ENCODE assay signal across 14 cellular contexts in the genomic region with DNA sequence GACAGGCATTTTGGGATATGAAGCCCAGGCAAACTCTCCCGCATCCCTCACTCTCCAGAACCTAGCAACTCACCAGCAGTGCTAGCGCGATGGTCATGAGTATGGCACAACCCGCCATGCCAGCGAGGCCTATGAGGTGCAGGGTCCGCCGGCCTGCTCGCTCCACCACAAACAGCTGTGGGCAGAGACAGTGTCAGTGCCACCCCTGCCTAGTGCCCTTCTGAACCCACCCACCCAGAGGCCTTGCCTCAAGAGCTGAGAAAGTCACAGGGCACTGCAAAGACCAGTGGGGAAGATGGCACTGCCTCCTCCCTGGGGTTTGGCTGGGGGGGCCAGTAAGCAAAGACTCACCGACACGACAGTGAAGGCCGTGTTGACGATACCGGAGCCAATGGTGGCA. TPM values are rescaled to one million over a fixed set of nuclear protein-coding genes. Genes with fewer than 3 reads are reported as not detected.
DNase-seq lines count a peak whose midpoint lies in the region; ATAC-seq and TF ChIP-seq lines count a peak whose summit lies in the region.
"Had no signal": no experiment of that assay in that cellular context is flagged by ENCODE, and none has a peak within 500 bp of the region (broad histone marks: within the 10 kb centered on the region; RNA-seq: fewer than 3 reads in every experiment).

No MANE protein-coding gene starts in this region.

- H3K27me3 ChIP-seq in neuronal stem cell (ENCODE audit: control insufficient read depth in 3 of 3, insufficient read depth in 3 of 3, low read depth in 1 of 3, low read length in 3 of 3) (no peaks in the 10 kb centered on the region), esophagus muscularis mucosa (no peaks in the 10 kb centered on the region)
- H3K27me3 ChIP-seq: transverse colon had no signal

- H3K27me3 Mint-ChIP-seq in activated CD4-positive, alpha-beta T cell treated with anti-CD3 and anti-CD28 coated beads, Interleukin-2, amount 10 ng/mL, durations not matched to agents 24 days and 14 days = no peaks in the 10 kb centered on the region
- no peaks in the 10 kb centered on the region for H3K27me3 Mint-ChIP-seq in effector memory CD8-positive, alpha-beta T cell

- POLR2A ChIA-PET in HEK293 (lab: Yijun Ruan, JAX) = no interaction called here

- peaks cover 66% of the 10 kb centered on the region for H3K4me1 Mint-ChIP-seq in activated CD4-positive, alpha-beta T cell treated with anti-CD3 and anti-CD28 coated beads, Interleukin-2, amount 10 ng/mL, durations not matched to agents 24 days and 14 days
- peaks cover 63 to 64% of the 10 kb centered on the region in 2 donors for H3K4me1 Mint-ChIP-seq in effector memory CD8-positive, alpha-beta T cell (ENCODE audit: low read depth in 2 of 2)

- TF ChIP-seq CTCF in HEK293 (tag by site-specific recombination; IDR thresholded peaks at IDR 0.05) (no peak), esophagus muscularis mucosa (IDR thresholded peaks at IDR 0.05) (no peak)

- TF ChIP-seq EP300 in esophagus muscularis mucosa (IDR thresholded peaks at IDR 0.05) = no peak

- TF ChIP-seq POLR2A in esophagus muscularis mucosa (IDR thresholded peaks at IDR 0.05; ENCODE audit: low read depth) = no peak

- no peak overlapping the region for H3K9ac ChIP-seq in neuronal stem cell (ENCODE audit: low read depth, low read length, poor library complexity)

- H3K9me3 ChIP-seq in HEK293 (ENCODE audit: control insufficient read depth, insufficient read depth, low read depth, low read length) (no peaks in the 10 kb centered on the region), neuronal stem cell (replicated peaks in 1 of 2; ENCODE audit: control insufficient read depth in 2 of 2, insufficient read depth in 1 of 2, low read depth in 1 of 2, low read length in 2 of 2) (peaks cover 0 to 6% of the 10 kb centered on the region in 2 donors), esophagus muscularis mucosa (no peaks in the 10 kb centered on the region)
- H3K9me3 ChIP-seq: transverse colon had no signal

- H2AFZ ChIP-seq in neuronal stem cell (ENCODE audit: low read length) = no peak overlapping the region

- peaks cover 0 to 71% of the 10 kb centered on the region in 2 experiments; a peak in 2 of 3 replicates for H3K36me3 ChIP-seq in HEK293 (ENCODE audit: control insufficient read depth in 2 of 2, insufficient read depth in 1 of 2, low read length in 2 of 2)
- H3K36me3 ChIP-seq in neuronal stem cell (replicated peaks in 1 of 2; ENCODE audit: control insufficient read depth in 2 of 2, insufficient read depth in 2 of 2, low read length in 2 of 2) = peaks cover 74 to 98% of the 10 kb centered on the region in 2 donors
- peaks cover 24 to 48% (median 44%) of the 10 kb centered on the region in 4 donors for H3K36me3 ChIP-seq in esophagus muscularis mucosa

- H3K9me3 Mint-ChIP-seq in activated CD4-positive, alpha-beta T cell treated with anti-CD3 and anti-CD28 coated beads, Interleukin-2, amount 10 ng/mL, durations not matched to agents 24 days and 14 days = no peaks in the 10 kb centered on the region
- H3K9me3 Mint-ChIP-seq in effector memory CD8-positive, alpha-beta T cell = no peaks in the 10 kb centered on the region
- H3K9me3 Mint-ChIP-seq: CD8-positive, alpha-beta T cell had no signal

- H3K79me1 ChIP-seq in neuronal stem cell (ENCODE audit: low read depth, low read length) = peaks cover 21% of the 10 kb centered on the region

- H3K18ac ChIP-seq in neuronal stem cell (ENCODE audit: low read length) = no peak overlapping the region

- H3K4me2 ChIP-seq in neuronal stem cell (ENCODE audit: insufficient read depth, low read length, poor library complexity, severe bottlenecking) = no peak overlapping the region

- intact Hi-C loops in activated CD4-positive, alpha-beta T cell treated with anti-CD3 and anti-CD28 coated beads, Interleukin-2, amount 10 ng/mL, durations not matched to agents 24 days and 14 days (cut with micrococcal nuclease) = loop anchor here (10.0 kb wide), 3 partner anchors 244 to 474 kb away; a partner anchor contains a TSS
- intact Hi-C loops in esophagus muscularis mucosa (cut with DNase I) = loop anchor here (10.0 kb wide), 1 partner anchor 164 kb away; a partner anchor contains a TSS

- DNase-seq in activated CD4-positive, alpha-beta T cell treated with anti-CD3 and anti-CD28 coated beads, Interleukin-2, amount 10 ng/mL, durations not matched to agents 24 days and 14 days = no peak
- no peak for DNase-seq in activated CD4-positive, alpha-beta T cell treated with anti-CD3 and anti-CD28 coated beads for 1 hour
- DNase-seq in effector memory CD8-positive, alpha-beta T cell = no peak
- DNase-seq in neuronal stem cell (ENCODE audit: low spot score) (no peak), esophagus muscularis mucosa (ENCODE audit: extremely low spot score) (no peak), SW480 (ENCODE audit: low spot score) (no peak)
- DNase-seq: CD8-positive, alpha-beta T cell; NCI-H187 treated with DMSO at 0.1 percent for 48 hours; NCI-H526; right cardiac atrium; transverse colon; WERI-Rb-1 had no signal

- ATAC-seq in effector memory CD8-positive, alpha-beta T cell (replicated peaks) = no peak
- ATAC-seq in HG03571 (IDR thresholded peaks at IDR 0.05; ENCODE audit: unreplicated experiment) = no peak
- ATAC-seq: CD8-positive, alpha-beta T cell; right cardiac atrium had no signal

- H3K4me1 ChIP-seq in HEK293 (ENCODE audit: control insufficient read depth, insufficient read depth, low read length) (0 out of 2 replicates have a peak, but pooled peaks cover 2% of the 10 kb centered on the region), neuronal stem cell (ENCODE audit: control insufficient read depth in 2 of 2, insufficient read depth in 1 of 2, low read depth in 1 of 2, low read length in 2 of 2) (peaks cover 8 to 27% of the 10 kb centered on the region in 2 donors), esophagus muscularis mucosa (peaks cover 5 to 25% (median 17%) of the 10 kb centered on the region in 4 donors)

- H3K23ac ChIP-seq in neuronal stem cell (ENCODE audit: low read depth, low read length, poor library complexity) = peak overlapping the region; percentile 20

- H3K14ac ChIP-seq in neuronal stem cell (ENCODE audit: low read length) = peak overlapping the region; percentile 79

- peak overlapping the region; percentile 61 for H3K27ac Mint-ChIP-seq in activated CD4-positive, alpha-beta T cell treated with anti-CD3 and anti-CD28 coated beads, Interleukin-2, amount 10 ng/mL, durations not matched to agents 24 days and 14 days
- peak overlapping the region; percentile 90 to 91 for H3K27ac Mint-ChIP-seq in effector memory CD8-positive, alpha-beta T cell
- H3K27ac Mint-ChIP-seq: CD8-positive, alpha-beta T cell had no signal

- no peak overlapping the region for H2AK5ac ChIP-seq in neuronal stem cell (ENCODE audit: low read depth, low read length)

- H3K4me3 ChIP-seq in HEK293 (ENCODE audit: low read depth, low read length) (no peak overlapping the region), neuronal stem cell (ENCODE audit: low read length in 2 of 2) (no peak overlapping the region), esophagus muscularis mucosa (no peak overlapping the region)
- H3K4me3 ChIP-seq: transverse colon had no signal

- no peak overlapping the region for H3K4me3 Mint-ChIP-seq in activated CD4-positive, alpha-beta T cell treated with anti-CD3 and anti-CD28 coated beads, Interleukin-2, amount 10 ng/mL, durations not matched to agents 24 days and 14 days
- H3K4me3 Mint-ChIP-seq in effector memory CD8-positive, alpha-beta T cell = peak overlapping the region; percentile 13 to 84
- H3K4me3 Mint-ChIP-seq: CD8-positive, alpha-beta T cell had no signal

- CTCF ChIA-PET in HEK293 (lab: Yijun Ruan, JAX) = interaction anchor here (0.5 to 1.6 kb wide), 2 partner anchors 145 to 164 kb away, joined by 3 to 13 read pairs; no protein-coding TSS in a partner anchor

- peaks cover 69% of the 10 kb centered on the region for H3K36me3 Mint-ChIP-seq in activated CD4-positive, alpha-beta T cell treated with anti-CD3 and anti-CD28 coated beads, Interleukin-2, amount 10 ng/mL, durations not matched to agents 24 days and 14 days (ENCODE audit: low read depth)
- H3K36me3 Mint-ChIP-seq in effector memory CD8-positive, alpha-beta T cell (ENCODE audit: insufficient read depth) = peaks cover 100% of the 10 kb centered on the region

- H3K4ac ChIP-seq in neuronal stem cell (ENCODE audit: low read length) = no peak overlapping the region

- H3K27ac ChIP-seq in HEK293 (ENCODE audit: extremely low read depth, low read depth, low read length) (no peak overlapping the region), neuronal stem cell (replicated peaks; ENCODE audit: low read length) (peak overlapping the region; percentile 24), esophagus muscularis mucosa (replicated peaks in 1 of 4) (no peak overlapping the region)
- H3K27ac ChIP-seq: transverse colon, WERI-Rb-1 had no signal

- H2BK5ac ChIP-seq in neuronal stem cell (ENCODE audit: low read length) = no peak overlapping the region

- H4K8ac ChIP-seq in neuronal stem cell (ENCODE audit: low read depth, low read length) = no peak overlapping the region

- no peak overlapping the region for H4K91ac ChIP-seq in neuronal stem cell (ENCODE audit: low read depth, low read length, poor library complexity)

- no peak overlapping the region for H2BK12ac ChIP-seq in neuronal stem cell (ENCODE audit: low read length)

- WGBS in neuronal stem cell (ENCODE audit: extremely low coverage in 2 of 2, insufficient read length in 2 of 2, insufficient replicate concordance in 1 of 2), 2 donors = no CpG with 5 or more reads among the region's 13 CpGs
- 95% methylated on average over 9 of the region's 13 CpGs for WGBS in esophagus muscularis mucosa

- no peak overlapping the region for H2BK15ac ChIP-seq in neuronal stem cell (ENCODE audit: low read length)

- no peak overlapping the region for H2BK120ac ChIP-seq in neuronal stem cell (ENCODE audit: low read depth, low read length)

TF ChIP-seq in HEK293, 187 proteins besides CTCF, POLR2A, EP300 and RAD21:
- no peak for TF ChIP-seq SP7 (tag by site-specific recombination; IDR thresholded peaks at IDR 0.05)
- TF ChIP-seq ZNF561 (tag by site-specific recombination; IDR thresholded peaks at IDR 0.05; ENCODE audit: borderline replicate concordance) = no peak
- TF ChIP-seq ZNF600 (tag by site-specific recombination; IDR thresholded peaks at IDR 0.05) = 0 out of 2 replicates have a peak, but pooled peaks have one; percentile 19

RNA-seq across cellular contexts. Expression of a gene that starts 29.8 kb away (rescaled TPM):
- 135 and 144 TPM in 2 replicates for total RNA-seq in activated CD4-positive, alpha-beta T cell treated with anti-CD3 and anti-CD28 coated beads, Interleukin-2, amount 10 ng/mL, durations not matched to agents 24 days and 14 days
- polyA plus RNA-seq in neuronal stem cell (2013, experiment 1 of 2) = 350 TPM
- 351 TPM for polyA plus RNA-seq in neuronal stem cell (2013, experiment 2 of 2)
- 10 to 100 TPM; 17.4 to 63.6 (median 31.8) TPM for total RNA-seq in esophagus muscularis mucosa
